In genomic region chr16:48353565-48354163, GRCh38 we compare ENCODE assay signal across 8 cellular contexts. TPM values are rescaled to one million over a fixed set of nuclear protein-coding genes. Genes with fewer than 3 reads are reported as not detected.
A peak's percentile ranks its signal among the peaks of the same experiment; 100 is the strongest.
DNase-seq lines count a peak whose midpoint lies in the region; ATAC-seq and TF ChIP-seq lines count a peak whose summit lies in the region.

No MANE protein-coding gene starts in this region.

- H3K9me3 ChIP-seq in vagina: no peaks in the 10 kb centered on the region

- H3K4me3 Mint-ChIP-seq in activated T-helper 2 cell treated with anti-CD3 and anti-CD28 coated beads, Interferon-gamma antibody, Interleukin-2, Interleukin-4, amounts not matched to agents 10 μg/mL and 5 μg/mL and 100 μg/mL, durations not matched to agents 14 hours and 24 hours and 36 hours (ENCODE audit: low read depth): no peak overlapping the region

- peak overlapping the region; percentile 49 for H3K27ac Mint-ChIP-seq in activated T-helper 2 cell treated with anti-CD3 and anti-CD28 coated beads, Interferon-gamma antibody, Interleukin-2, Interleukin-4, amounts not matched to agents 10 μg/mL and 5 μg/mL and 100 μg/mL, durations not matched to agents 14 hours and 24 hours and 36 hours

- TF ChIP-seq POLR2A in vagina (IDR thresholded peaks at IDR 0.05): no peak

- H3K27me3 ChIP-seq in foreskin keratinocyte: no peaks in the 10 kb centered on the region
- H3K27me3 ChIP-seq in vagina: no peaks in the 10 kb centered on the region

- DNase-seq in COR-L47 (lab: John Stamatoyannopoulos, UW): peak; percentile 25
- DNase-seq in SHP77 (lab: John Stamatoyannopoulos, UW): peak; percentile 68 to 69
- DNase-seq in activated T-helper 2 cell treated with anti-CD3 and anti-CD28 coated beads, Interferon-gamma antibody, Interleukin-2, Interleukin-4, amounts not matched to agents 10 μg/mL and 5 μg/mL and 100 μg/mL, durations not matched to agents 14 hours and 24 hours and 36 hours (ENCODE audit: low spot score): peak; percentile 64
- peak in 1 of 2 donors; percentile 54 for DNase-seq in foreskin keratinocyte
- peak; percentile 77 for DNase-seq in pons (ENCODE audit: low spot score)
- no peak for DNase-seq in vagina (ENCODE audit: extremely low spot score in 2 of 2)

- peak; percentile 77 for TF ChIP-seq RAD21 in Ishikawa (IDR thresholded peaks at IDR 0.05; ENCODE audit: low read depth)

- no peaks in the 10 kb centered on the region for H3K4me1 ChIP-seq in foreskin keratinocyte
- no peaks in the 10 kb centered on the region for H3K4me1 ChIP-seq in vagina

- H3K4me1 Mint-ChIP-seq in activated T-helper 2 cell treated with anti-CD3 and anti-CD28 coated beads, Interferon-gamma antibody, Interleukin-2, Interleukin-4, amounts not matched to agents 10 μg/mL and 5 μg/mL and 100 μg/mL, durations not matched to agents 14 hours and 24 hours and 36 hours (ENCODE audit: low read depth): peaks cover 20% of the 10 kb centered on the region

- peaks cover 0 to 29% of the 10 kb centered on the region in 2 donors for H3K36me3 ChIP-seq in vagina

- no peak overlapping the region for H3K4me3 ChIP-seq in vagina

- no peak overlapping the region for H3K27ac ChIP-seq in foreskin keratinocyte
- H3K27ac ChIP-seq in vagina: no peak overlapping the region

- TF ChIP-seq EP300 in Ishikawa (IDR thresholded peaks at IDR 0.05; ENCODE audit: borderline replicate concordance): no peak

- H3K27me3 Mint-ChIP-seq in activated T-helper 2 cell treated with anti-CD3 and anti-CD28 coated beads, Interferon-gamma antibody, Interleukin-2, Interleukin-4, amounts not matched to agents 10 μg/mL and 5 μg/mL and 100 μg/mL, durations not matched to agents 14 hours and 24 hours and 36 hours (ENCODE audit: low read depth): no peaks in the 10 kb centered on the region

- ATAC-seq in GM21367 (IDR thresholded peaks at IDR 0.05; ENCODE audit: unreplicated experiment) (peak; percentile 57), foreskin keratinocyte (peak; percentile 84)

- H3K36me3 Mint-ChIP-seq in activated T-helper 2 cell treated with anti-CD3 and anti-CD28 coated beads, Interferon-gamma antibody, Interleukin-2, Interleukin-4, amounts not matched to agents 10 μg/mL and 5 μg/mL and 100 μg/mL, durations not matched to agents 14 hours and 24 hours and 36 hours (ENCODE audit: low read depth): peaks cover 62% of the 10 kb centered on the region

- H3K9me3 Mint-ChIP-seq in activated T-helper 2 cell treated with anti-CD3 and anti-CD28 coated beads, Interferon-gamma antibody, Interleukin-2, Interleukin-4, amounts not matched to agents 10 μg/mL and 5 μg/mL and 100 μg/mL, durations not matched to agents 14 hours and 24 hours and 36 hours: no peaks in the 10 kb centered on the region

- TF ChIP-seq CTCF in foreskin keratinocyte (conservative IDR thresholded peaks at IDR 0.05) (peak; percentile 94), vagina (IDR thresholded peaks at IDR 0.05) (peak; percentile 77 to 92 (median 79))

- intact Hi-C loops in activated T-helper 2 cell treated with anti-CD3 and anti-CD28 coated beads, Interferon-gamma antibody, Interleukin-2, Interleukin-4, amounts not matched to agents 10 μg/mL and 5 μg/mL and 100 μg/mL, durations not matched to agents 14 hours and 24 hours and 36 hours (cut with micrococcal nuclease): loop anchor here (1.0 kb wide), 2 partner anchors 270 to 277 kb away; no protein-coding TSS in a partner anchor
- intact Hi-C loops in vagina (cut with DNase I): loop anchor here (10.0 kb wide), 2 partner anchors 191 to 271 kb away; no protein-coding TSS in a partner anchor

TF ChIP-seq in Ishikawa, 13 proteins besides CTCF, POLR2A, EP300 and RAD21:
- TF ChIP-seq MAX (IDR thresholded peaks at IDR 0.05) (no peak), TAF1 (IDR thresholded peaks at IDR 0.05; ENCODE audit: low read depth) (no peak), ZBTB7A (IDR thresholded peaks at IDR 0.05; ENCODE audit: low read depth) (no peak), TCF12 (IDR thresholded peaks at IDR 0.05; ENCODE audit: low read depth) (no peak), YY1 (IDR thresholded peaks at IDR 0.05; ENCODE audit: low read depth) (no peak), CREB1 (IDR thresholded peaks at IDR 0.05; ENCODE audit: low read depth) (no peak)

RNA-seq across cellular contexts. Expression of gene SIAH1, which starts 31.5 kb away (rescaled TPM):
- 16.2 and 17.0 TPM in 2 replicates for total RNA-seq in activated T-helper 2 cell treated with anti-CD3 and anti-CD28 coated beads, Interferon-gamma antibody, Interleukin-2, Interleukin-4, amounts not matched to agents 10 μg/mL and 5 μg/mL and 100 μg/mL, durations not matched to agents 14 hours and 24 hours and 36 hours
- total RNA-seq in foreskin keratinocyte (16.8 and 18.4 TPM in 2 replicates), vagina (26.8 TPM)
- polyA plus RNA-seq in foreskin keratinocyte: 8.6 and 9.0 TPM in 2 replicates

Comparison
In these comparisons a context has a peak if more than half of its experiments do, and no peak if none do; other contexts are left out.
1. DNase-seq: peak in COR-L47 (single experiment), SHP77 (2 of 2), activated T-helper 2 cell treated with anti-CD3 and anti-CD28 coated beads, Interferon-gamma antibody, Interleukin-2, Interleukin-4, amounts not matched to agents 10 μg/mL and 5 μg/mL and 100 μg/mL, durations not matched to agents 14 hours and 24 hours and 36 hours (single experiment) and pons (single experiment); none in vagina (0 of 2).